10 cellular contexts compared by ENCODE assay signal in the genomic region with DNA sequence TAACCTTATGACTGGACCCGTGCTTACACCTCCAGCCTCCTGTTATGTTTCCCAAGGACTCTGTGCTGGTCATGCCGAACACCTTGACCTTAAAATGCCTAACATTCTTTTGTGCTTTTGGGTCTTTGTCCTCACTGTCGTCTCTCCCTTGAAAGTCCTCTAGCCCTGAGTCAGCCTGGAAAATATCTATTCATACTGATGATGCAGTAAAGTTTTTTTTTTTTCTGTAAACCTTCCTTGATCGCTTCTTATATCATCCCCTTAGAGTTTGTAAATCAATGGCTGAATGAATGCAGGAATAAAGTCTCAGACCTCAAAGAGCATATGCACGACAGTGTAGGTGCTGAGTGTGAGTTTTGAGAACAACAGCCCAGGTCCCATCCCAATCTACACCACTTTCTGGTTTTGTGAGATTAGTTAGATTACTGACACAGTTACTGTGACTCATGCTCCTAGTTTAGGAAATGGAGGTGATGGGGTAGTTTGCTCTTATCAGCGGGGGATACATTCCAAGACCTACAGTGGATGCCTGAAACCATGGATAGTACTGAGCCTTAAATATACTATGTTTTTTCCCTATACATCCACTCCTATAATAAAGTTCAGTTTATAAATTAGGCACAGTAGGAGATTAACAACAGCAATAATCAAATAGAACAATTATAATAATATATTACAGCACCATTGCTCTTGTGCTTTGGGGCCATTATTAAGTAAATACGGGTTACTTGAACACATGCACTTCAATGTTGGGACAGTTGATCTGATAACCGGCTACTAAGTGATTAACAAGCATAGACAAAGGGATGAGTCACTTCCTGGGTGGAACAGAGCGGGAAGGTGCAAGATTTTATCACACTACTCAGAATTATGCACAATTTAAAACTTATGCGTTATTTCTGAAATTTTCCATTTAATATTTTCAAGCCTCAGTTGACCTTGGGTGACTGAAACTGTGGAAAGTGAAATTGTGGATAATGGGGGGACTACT. TPM values are rescaled to one million over a fixed set of nuclear protein-coding genes. Genes with fewer than 3 reads are reported as not detected.
DNase-seq lines count a peak whose midpoint lies in the region; FAIRE-seq and TF ChIP-seq lines count a peak whose summit lies in the region.
"Had no signal": no experiment of that assay in that cellular context is flagged by ENCODE, and none has a peak within 500 bp of the region (broad histone marks: within the 10 kb centered on the region; RNA-seq: fewer than 3 reads in every experiment).

No MANE protein-coding gene starts in this region.

- H3K4me3 ChIP-seq in SJCRH30 = no peak overlapping the region

- DNase-seq in Calu3 = no peak
- DNase-seq in HT1080 (ENCODE audit: low read depth) = peak; percentile 57
- peak; percentile 18 for DNase-seq in activated CD4-positive, alpha-beta T cell treated with anti-CD3 and anti-CD28 coated beads, Interleukin-2, amount 10 ng/mL, durations not matched to agents 7 days and 5 days
- peak; percentile 68 for DNase-seq in islet precursor cell
- DNase-seq in SJCRH30 = no peak
- DNase-seq in nucleus accumbens (lab: John Stamatoyannopoulos, UW) = no peak
- no peak for DNase-seq in GM03348 (ENCODE audit: low spot score)
- no peak for DNase-seq in HTR-8/SVneo (ENCODE audit: insufficient read length, low spot score)
- DNase-seq: cerebellar nuclear complex, posterior cingulate gyrus had no signal

- TF ChIP-seq CTCF in Calu3 (IDR thresholded peaks at IDR 0.05; ENCODE audit: unreplicated experiment) = no peak

- peak overlapping the region; percentile 73 for H3K27ac Mint-ChIP-seq in Calu3 (ENCODE audit: unreplicated experiment)
- H3K27ac Mint-ChIP-seq in activated CD4-positive, alpha-beta T cell treated with anti-CD3 and anti-CD28 coated beads, Interleukin-2, amount 10 ng/mL, durations not matched to agents 7 days and 5 days = peak overlapping the region; percentile 82

- no peaks in the 10 kb centered on the region for H3K36me3 ChIP-seq in SJCRH30

- peaks cover 3% of the 10 kb centered on the region for H3K9me3 Mint-ChIP-seq in Calu3 (ENCODE audit: low read depth, unreplicated experiment)
- no peaks in the 10 kb centered on the region for H3K9me3 Mint-ChIP-seq in activated CD4-positive, alpha-beta T cell treated with anti-CD3 and anti-CD28 coated beads, Interleukin-2, amount 10 ng/mL, durations not matched to agents 7 days and 5 days

- no peaks in the 10 kb centered on the region for H3K27me3 ChIP-seq in SJCRH30

- POLR2A ChIA-PET in activated CD4-positive, alpha-beta T cell treated with anti-CD3 and anti-CD28 coated beads, Interleukin-2, amount 10 ng/mL, durations not matched to agents 7 days and 5 days (lab: Charles Lee) = no interaction called here

- peak overlapping the region; percentile 42 for H3K4me3 Mint-ChIP-seq in Calu3 (ENCODE audit: low read depth, unreplicated experiment)
- H3K4me3 Mint-ChIP-seq in activated CD4-positive, alpha-beta T cell treated with anti-CD3 and anti-CD28 coated beads, Interleukin-2, amount 10 ng/mL, durations not matched to agents 7 days and 5 days = no peak overlapping the region

- intact Hi-C loops in Calu3 (cut with micrococcal nuclease; ENCODE audit: unreplicated experiment) = no loop called here

- H3K4me1 Mint-ChIP-seq in Calu3 (ENCODE audit: low read depth, unreplicated experiment) = peaks cover 35% of the 10 kb centered on the region
- H3K4me1 Mint-ChIP-seq in activated CD4-positive, alpha-beta T cell treated with anti-CD3 and anti-CD28 coated beads, Interleukin-2, amount 10 ng/mL, durations not matched to agents 7 days and 5 days = peaks cover 22% of the 10 kb centered on the region

- no peaks in the 10 kb centered on the region for H3K27me3 Mint-ChIP-seq in Calu3 (ENCODE audit: unreplicated experiment)
- peaks cover 16% of the 10 kb centered on the region for H3K27me3 Mint-ChIP-seq in activated CD4-positive, alpha-beta T cell treated with anti-CD3 and anti-CD28 coated beads, Interleukin-2, amount 10 ng/mL, durations not matched to agents 7 days and 5 days

- no peak for FAIRE-seq in HTR-8/SVneo (lab: Jason Lieb, UNC)

- no TSS peak for BruUV-seq in Calu3 (replicated peaks; lab: Mats Ljungman, UMichigan)

- no peaks in the 10 kb centered on the region for H3K9me3 ChIP-seq in SJCRH30 (replicated peaks)

- H3K4me1 ChIP-seq in SJCRH30 = peaks cover 7% of the 10 kb centered on the region

- peaks cover 27% of the 10 kb centered on the region for H3K36me3 Mint-ChIP-seq in Calu3 (ENCODE audit: insufficient read depth, unreplicated experiment)
- peaks cover 2% of the 10 kb centered on the region for H3K36me3 Mint-ChIP-seq in activated CD4-positive, alpha-beta T cell treated with anti-CD3 and anti-CD28 coated beads, Interleukin-2, amount 10 ng/mL, durations not matched to agents 7 days and 5 days (ENCODE audit: low read depth)

- no peak overlapping the region for H3K27ac ChIP-seq in SJCRH30

- CTCF ChIA-PET in Calu3 (lab: Charles Lee) = interaction anchor here (0.7 to 0.9 kb wide), 2 partner anchors 8 to 10 kb away, joined by 3 to 6 read pairs; a partner anchor contains a TSS
- CTCF ChIA-PET in activated CD4-positive, alpha-beta T cell treated with anti-CD3 and anti-CD28 coated beads, Interleukin-2, amount 10 ng/mL, durations not matched to agents 7 days and 5 days (lab: Charles Lee) = no interaction called here

RNA-seq across cellular contexts. Expression of a gene that starts 8.5 kb away (rescaled TPM):
- 335 and 428 TPM in 2 replicates for total RNA-seq in Calu3 (2022)
- 0.30 and 4.1 TPM in 2 replicates for total RNA-seq in HT1080 (2014; rRNA removed; shearing (Covaris generic))
- polyA plus RNA-seq in HT1080 (2015; cell fraction: cytosol; rRNA removed) = 0.71 and 1.7 TPM in 2 replicates
- 1.8 and 3.2 TPM in 2 replicates for polyA plus RNA-seq in HT1080 (2015; cell fraction: nucleus; rRNA removed)
- not detected for total RNA-seq in activated CD4-positive, alpha-beta T cell treated with anti-CD3 and anti-CD28 coated beads, Interleukin-2, amount 10 ng/mL, durations not matched to agents 7 days and 5 days
- total RNA-seq in SJCRH30 (2014; rRNA removed; shearing (Covaris generic)) = not detected in 2 replicates

RNA-seq across cellular contexts. Expression of a gene that starts 12.4 kb away (rescaled TPM):
- total RNA-seq in Calu3 (2022) = not detected in 2 replicates
- not detected in 2 replicates for total RNA-seq in HT1080 (2014; rRNA removed; shearing (Covaris generic))
- not detected in 2 replicates for polyA plus RNA-seq in HT1080 (2015; cell fraction: cytosol; rRNA removed)
- not detected in 2 replicates for polyA plus RNA-seq in HT1080 (2015; cell fraction: nucleus; rRNA removed)
- not detected for total RNA-seq in activated CD4-positive, alpha-beta T cell treated with anti-CD3 and anti-CD28 coated beads, Interleukin-2, amount 10 ng/mL, durations not matched to agents 7 days and 5 days
- not detected in 2 replicates for total RNA-seq in SJCRH30 (2014; rRNA removed; shearing (Covaris generic))

RNA-seq across cellular contexts. Expression of a gene that starts 20.8 kb away (rescaled TPM):
- not detected in 2 replicates for total RNA-seq in Calu3 (2022)
- total RNA-seq in HT1080 (2014; rRNA removed; shearing (Covaris generic)) = 0.13 TPM in 1 of 2 replicates, not detected in the other
- not detected in 2 replicates for polyA plus RNA-seq in HT1080 (2015; cell fraction: cytosol; rRNA removed)
- polyA plus RNA-seq in HT1080 (2015; cell fraction: nucleus; rRNA removed) = not detected in 2 replicates
- not detected for total RNA-seq in activated CD4-positive, alpha-beta T cell treated with anti-CD3 and anti-CD28 coated beads, Interleukin-2, amount 10 ng/mL, durations not matched to agents 7 days and 5 days
- total RNA-seq in SJCRH30 (2014; rRNA removed; shearing (Covaris generic)) = not detected in 2 replicates

RNA-seq across cellular contexts. Expression of a gene that starts 47.2 kb away (rescaled TPM):
- 49.8 and 51.2 TPM in 2 replicates for total RNA-seq in Calu3 (2022)
- total RNA-seq in HT1080 (2014; rRNA removed; shearing (Covaris generic)) = 91.6 and 95.7 TPM in 2 replicates
- 67.3 and 69.3 TPM in 2 replicates for polyA plus RNA-seq in HT1080 (2015; cell fraction: cytosol; rRNA removed)
- 51.6 and 55.5 TPM in 2 replicates for polyA plus RNA-seq in HT1080 (2015; cell fraction: nucleus; rRNA removed)
- 10 to 100 TPM; 77.1 to 78.3 TPM for total RNA-seq in activated CD4-positive, alpha-beta T cell treated with anti-CD3 and anti-CD28 coated beads, Interleukin-2, amount 10 ng/mL, durations not matched to agents 7 days and 5 days
- 59.4 and 66.1 TPM in 2 replicates for total RNA-seq in SJCRH30 (2014; rRNA removed; shearing (Covaris generic))

Comparison
In these comparisons a context has a peak if more than half of its experiments do, and no peak if none do; other contexts are left out.
1. DNase-seq: peak in HT1080 (single experiment), activated CD4-positive, alpha-beta T cell treated with anti-CD3 and anti-CD28 coated beads, Interleukin-2, amount 10 ng/mL, durations not matched to agents 7 days and 5 days (single experiment) and islet precursor cell (single experiment); none in Calu3 (single experiment), SJCRH30 (0 of 2), nucleus accumbens (0 of 56), GM03348 (single experiment) and HTR-8/SVneo (single experiment).
2. RNA of a gene that starts 8.5 kb away (total RNA-seq): 335 to 428 TPM in Calu3; 0.30 to 4.1 TPM in HT1080, not detected in activated CD4-positive, alpha-beta T cell treated with anti-CD3 and anti-CD28 coated beads, Interleukin-2, amount 10 ng/mL, durations not matched to agents 7 days and 5 days and not detected in SJCRH30; every median in the first group is over 10 times any median in the second.